Comparison of ENCODE assay signal across 10 cellular contexts in the genomic region with DNA sequence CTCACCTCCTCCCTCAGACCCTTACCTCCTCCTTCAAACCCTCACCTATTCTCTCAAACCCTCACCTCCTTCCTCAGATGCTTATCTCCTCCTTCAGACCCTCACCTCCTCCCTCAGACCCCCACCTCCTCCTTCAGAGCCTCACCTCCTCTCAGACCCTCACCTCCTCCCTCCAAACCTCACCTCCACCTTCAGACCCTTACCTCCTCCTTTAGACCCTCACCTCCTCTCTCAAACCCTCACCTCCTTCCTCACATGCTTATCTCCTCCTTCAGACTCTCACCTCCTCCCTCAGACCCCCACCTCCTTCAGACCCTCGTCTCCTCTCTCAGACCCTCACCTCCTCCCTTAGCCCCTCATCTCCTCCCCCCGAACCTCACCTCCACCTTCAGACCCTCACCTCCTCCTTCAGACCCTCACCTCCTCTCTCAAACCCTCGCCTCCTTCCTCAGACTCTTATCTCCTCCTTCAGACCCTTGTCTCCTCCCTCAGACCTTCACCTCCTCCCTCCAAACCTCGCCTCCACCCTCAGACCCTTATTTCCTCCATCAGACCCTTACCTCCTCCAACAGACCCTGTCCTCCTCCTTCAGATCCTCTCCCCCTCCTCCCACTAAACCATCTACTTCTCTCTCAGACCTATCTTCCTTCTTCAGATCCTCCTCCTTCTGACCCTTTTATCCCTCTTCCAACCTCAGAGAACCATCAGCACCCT. TPM values are rescaled to one million over a fixed set of nuclear protein-coding genes. Genes with fewer than 3 reads are reported as not detected.
DNase-seq lines count a peak whose midpoint lies in the region; ATAC-seq and TF ChIP-seq lines count a peak whose summit lies in the region.
"Had no signal": no experiment of that assay in that cellular context is flagged by ENCODE, and none has a peak within 500 bp of the region (broad histone marks: within the 10 kb centered on the region; RNA-seq: fewer than 3 reads in every experiment).

No MANE protein-coding gene starts in this region.

- TF ChIP-seq EP300 in SK-N-SH (IDR thresholded peaks at IDR 0.05; ENCODE audit: borderline replicate concordance in 1 of 2, low read depth in 1 of 2, low read length in 1 of 2), result no peak

- H3K9me3 ChIP-seq in SK-N-SH, result no peaks in the 10 kb centered on the region
- no peaks in the 10 kb centered on the region for H3K9me3 ChIP-seq in adipocyte (ENCODE audit: control insufficient read depth, low read length)

- peaks cover 43% of the 10 kb centered on the region for H3K4me1 Mint-ChIP-seq in memory B cell
- H3K4me1 Mint-ChIP-seq in stimulated activated naive CD8-positive, alpha-beta T cell treated with anti-CD3 and anti-CD28 coated beads, Interleukin-15, amount 100 ng/mL, for 72 hours, result peaks cover 67% of the 10 kb centered on the region

- DNase-seq in SK-N-SH, result no peak
- DNase-seq in adipocyte (ENCODE audit: low read depth), result no peak
- no peak for DNase-seq in memory B cell (ENCODE audit: low spot score in 2 of 2)
- DNase-seq in stimulated activated naive CD8-positive, alpha-beta T cell treated with anti-CD3 and anti-CD28 coated beads, Interleukin-15, amount 100 ng/mL, for 72 hours, result no peak
- DNase-seq in stimulated activated CD8-positive, alpha-beta memory T cell treated with anti-CD3 and anti-CD28 coated beads, Interleukin-4, amount 100 ng/mL, for 48 hours, result no peak
- DNase-seq in LoVo (ENCODE audit: low spot score), result no peak
- DNase-seq in cerebellar cortex (ENCODE audit: low spot score), result no peak
- DNase-seq: 8988T, NCI-H187 had no signal

- H3K27me3 Mint-ChIP-seq in memory B cell, result no peaks in the 10 kb centered on the region
- peaks cover 11% of the 10 kb centered on the region for H3K27me3 Mint-ChIP-seq in stimulated activated naive CD8-positive, alpha-beta T cell treated with anti-CD3 and anti-CD28 coated beads, Interleukin-15, amount 100 ng/mL, for 72 hours

- H3K36me3 ChIP-seq in SK-N-SH (replicated peaks in 1 of 2; ENCODE audit: control insufficient read depth in 1 of 2, insufficient read depth in 2 of 2, low read length in 1 of 2) (no peaks in the 10 kb centered on the region), adipocyte (ENCODE audit: control insufficient read depth, insufficient read depth, low read length, severe bottlenecking) (peaks cover 4% of the 10 kb centered on the region)

- H3K9ac ChIP-seq in SK-N-SH (no peak overlapping the region), adipocyte (ENCODE audit: low read length) (peak overlapping the region; percentile 81)

- no peaks in the 10 kb centered on the region for H3K36me3 Mint-ChIP-seq in memory B cell

- peak overlapping the region; percentile 50; the same call in 1 of the 2 replicates for H3K4me2 ChIP-seq in SK-N-SH

- H3K4me3 Mint-ChIP-seq in memory B cell, result peak overlapping the region; percentile 61
- peak overlapping the region; percentile 1 to 2 for H3K4me3 Mint-ChIP-seq in stimulated activated naive CD8-positive, alpha-beta T cell treated with anti-CD3 and anti-CD28 coated beads, Interleukin-15, amount 100 ng/mL, for 72 hours

- ATAC-seq in SK-N-SH treated with all-trans-retinoic acid at 6 μM for 48 hours (no peak), memory B cell (ENCODE audit: low read depth) (no peak)
- no peak for ATAC-seq in stimulated activated naive CD8-positive, alpha-beta T cell treated with anti-CD3 and anti-CD28 coated beads, Interleukin-15, amount 100 ng/mL, for 72 hours

- H4K20me1 ChIP-seq in SK-N-SH (ENCODE audit: insufficient read depth), result no peaks in the 10 kb centered on the region

- POLR2A ChIA-PET in SK-N-SH (lab: Yijun Ruan, JAX), result no interaction called here

- H2AFZ ChIP-seq in SK-N-SH (ENCODE audit: low read depth), result no peak overlapping the region

- H3K4me1 ChIP-seq in SK-N-SH (ENCODE audit: control insufficient read depth in 1 of 2, insufficient read depth in 2 of 2, low read depth in 1 of 2, low read length in 1 of 2) (peaks cover 8 to 19% of the 10 kb centered on the region in 2 experiments; a peak in 3 of 4 replicates), adipocyte (ENCODE audit: control insufficient read depth, insufficient read depth, low read length) (peaks cover 66% of the 10 kb centered on the region)

- TF ChIP-seq CTCF in SK-N-SH (IDR thresholded peaks at IDR 0.05), result no peak

- H3K27me3 ChIP-seq in SK-N-SH (ENCODE audit: insufficient read depth), result no peaks in the 10 kb centered on the region
- no peaks in the 10 kb centered on the region for H3K27me3 ChIP-seq in adipocyte (replicated peaks; ENCODE audit: control insufficient read depth, insufficient read depth, low read length)

- H3K79me2 ChIP-seq in SK-N-SH (ENCODE audit: insufficient read depth), result peaks cover 23% of the 10 kb centered on the region

- TF ChIP-seq RAD21 in SK-N-SH (IDR thresholded peaks at IDR 0.05; ENCODE audit: low read length), result no peak

- no peak overlapping the region for H3K27ac ChIP-seq in SK-N-SH (ENCODE audit: low read depth in 2 of 2, low read length in 1 of 2)

- no peaks in the 10 kb centered on the region for H3K9me3 Mint-ChIP-seq in memory B cell
- no peaks in the 10 kb centered on the region for H3K9me3 Mint-ChIP-seq in stimulated activated naive CD8-positive, alpha-beta T cell treated with anti-CD3 and anti-CD28 coated beads, Interleukin-15, amount 100 ng/mL, for 72 hours

- H3K27ac Mint-ChIP-seq in memory B cell, result peak overlapping the region; percentile 93
- peak overlapping the region in 1 of 2 donors; percentile 83 for H3K27ac Mint-ChIP-seq in stimulated activated naive CD8-positive, alpha-beta T cell treated with anti-CD3 and anti-CD28 coated beads, Interleukin-15, amount 100 ng/mL, for 72 hours

- 71% methylated on average over 4 of the region's 4 CpGs for WGBS in SK-N-SH (ENCODE audit: low lambda C conversion rate)

- H3F3A ChIP-seq in SK-N-SH (replicated peaks; ENCODE audit: insufficient read depth), result peaks cover 27% of the 10 kb centered on the region

- H3K9me2 ChIP-seq in SK-N-SH, result no peaks in the 10 kb centered on the region

- H3K4me3 ChIP-seq in SK-N-SH (ENCODE audit: low read depth in 2 of 2, low read length in 1 of 2), result no peak overlapping the region
- H3K4me3 ChIP-seq in adipocyte (ENCODE audit: low read length), result no peak overlapping the region

- CTCF ChIA-PET in SK-N-SH (lab: Yijun Ruan, JAX), result interaction anchor here (0.8 to 11.9 kb wide), 2 partner anchors 12 to 23 kb away, joined by 3 to 92 read pairs; no protein-coding TSS in a partner anchor

TF ChIP-seq in SK-N-SH, 30 proteins besides CTCF, POLR2A, EP300 and RAD21 (continues in another document):
- TF ChIP-seq RXRA (IDR thresholded peaks at IDR 0.05; ENCODE audit: borderline replicate concordance, low read depth) (no peak), FOXJ3 (CRISPR knock-in tag; IDR thresholded peaks at IDR 0.05) (no peak), RFX5 (IDR thresholded peaks at IDR 0.05; ENCODE audit: low read length) (no peak), GATA2 (CRISPR knock-in tag; IDR thresholded peaks at IDR 0.05) (no peak), GABPA (IDR thresholded peaks at IDR 0.05; ENCODE audit: low read depth) (no peak), JUND (IDR thresholded peaks at IDR 0.05) (no peak), TCF12 (IDR thresholded peaks at IDR 0.05) (no peak), TAF1 (IDR thresholded peaks at IDR 0.05; ENCODE audit: borderline replicate concordance, low read depth, low read length) (no peak), IRF3 (IDR thresholded peaks at IDR 0.05; ENCODE audit: low read depth, low read length) (no peak), EZH2phosphoT487 (IDR thresholded peaks at IDR 0.05; ENCODE audit: borderline replicate concordance, low read depth) (no peak)

TF ChIP-seq in SK-N-SH treated with all-trans-retinoic acid at 6 μM for 48 hours, 23 proteins besides CTCF, POLR2A, EP300 and RAD21 (continues in another document):
- no peak for TF ChIP-seq ZFP3 (CRISPR knock-in tag; IDR thresholded peaks at IDR 0.05)
- TF ChIP-seq PPARA (CRISPR knock-in tag; IDR thresholded peaks at IDR 0.05; ENCODE audit: borderline replicate concordance), result no peak
- TF ChIP-seq TCF4 (CRISPR knock-in tag; IDR thresholded peaks at IDR 0.05; ENCODE audit: borderline replicate concordance), result no peak
- TF ChIP-seq SNAI2 (CRISPR knock-in tag; IDR thresholded peaks at IDR 0.05), result no peak
- no peak for TF ChIP-seq ZC3H10 (CRISPR knock-in tag; IDR thresholded peaks at IDR 0.05)
- no peak for TF ChIP-seq ISL1 (CRISPR knock-in tag; IDR thresholded peaks at IDR 0.05)
- TF ChIP-seq, protein P1, sequence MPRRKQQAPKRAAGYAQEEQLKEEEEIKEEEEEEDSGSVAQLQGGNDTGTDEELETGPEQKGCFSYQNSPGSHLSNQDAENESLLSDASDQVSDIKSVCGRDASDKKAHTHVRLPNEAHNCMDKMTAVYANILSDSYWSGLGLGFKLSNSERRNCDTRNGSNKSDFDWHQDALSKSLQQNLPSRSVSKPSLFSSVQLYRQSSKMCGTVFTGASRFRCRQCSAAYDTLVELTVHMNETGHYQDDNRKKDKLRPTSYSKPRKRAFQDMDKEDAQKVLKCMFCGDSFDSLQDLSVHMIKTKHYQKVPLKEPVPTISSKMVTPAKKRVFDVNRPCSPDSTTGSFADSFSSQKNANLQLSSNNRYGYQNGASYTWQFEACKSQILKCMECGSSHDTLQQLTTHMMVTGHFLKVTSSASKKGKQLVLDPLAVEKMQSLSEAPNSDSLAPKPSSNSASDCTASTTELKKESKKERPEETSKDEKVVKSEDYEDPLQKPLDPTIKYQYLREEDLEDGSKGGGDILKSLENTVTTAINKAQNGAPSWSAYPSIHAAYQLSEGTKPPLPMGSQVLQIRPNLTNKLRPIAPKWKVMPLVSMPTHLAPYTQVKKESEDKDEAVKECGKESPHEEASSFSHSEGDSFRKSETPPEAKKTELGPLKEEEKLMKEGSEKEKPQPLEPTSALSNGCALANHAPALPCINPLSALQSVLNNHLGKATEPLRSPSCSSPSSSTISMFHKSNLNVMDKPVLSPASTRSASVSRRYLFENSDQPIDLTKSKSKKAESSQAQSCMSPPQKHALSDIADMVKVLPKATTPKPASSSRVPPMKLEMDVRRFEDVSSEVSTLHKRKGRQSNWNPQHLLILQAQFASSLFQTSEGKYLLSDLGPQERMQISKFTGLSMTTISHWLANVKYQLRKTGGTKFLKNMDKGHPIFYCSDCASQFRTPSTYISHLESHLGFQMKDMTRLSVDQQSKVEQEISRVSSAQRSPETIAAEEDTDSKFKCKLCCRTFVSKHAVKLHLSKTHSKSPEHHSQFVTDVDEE (CRISPR knock-in tag; IDR thresholded peaks at IDR 0.05), result no peak

RNA-seq across cellular contexts. Expression of gene BCL3, which starts 2.5 kb away (rescaled TPM):
- 7.5 and 19.2 TPM in 2 replicates for polyA plus RNA-seq in SK-N-SH (2012; rRNA removed)
- 8.9 and 12.7 TPM in 2 replicates for polyA plus RNA-seq in SK-N-SH (2012; cell fraction: cytosol; rRNA removed)
- polyA plus RNA-seq in SK-N-SH (2012; cell fraction: nucleus; rRNA removed), result 49.3 and 90.0 TPM in 2 replicates

RNA-seq across cellular contexts. Expression of gene CBLC, which starts 31.6 kb away (rescaled TPM):
- not detected in 2 replicates for polyA plus RNA-seq in SK-N-SH (2012; rRNA removed)
- polyA plus RNA-seq in SK-N-SH (2012; cell fraction: cytosol; rRNA removed), result not detected in 2 replicates
- polyA plus RNA-seq in SK-N-SH (2012; cell fraction: nucleus; rRNA removed), result 0.04 TPM in 1 of 2 replicates, not detected in the other

RNA-seq across cellular contexts. Expression of gene CEACAM16, which starts 47.1 kb away (rescaled TPM):
- not detected in 2 replicates for polyA plus RNA-seq in SK-N-SH (2012; rRNA removed)
- not detected in 2 replicates for polyA plus RNA-seq in SK-N-SH (2012; cell fraction: cytosol; rRNA removed)
- 0.04 TPM in 1 of 2 replicates, not detected in the other for polyA plus RNA-seq in SK-N-SH (2012; cell fraction: nucleus; rRNA removed)
